ENCODE assay signal across 1 cellular context in genomic region chr4:145099653-145100052, GRCh38.
TF ChIP-seq lines count a peak whose summit lies in the region.

No MANE protein-coding gene starts in this region.

TF ChIP-seq in HepG2, 621 proteins besides CTCF, POLR2A, EP300 and RAD21 (continued from another document):
- TF ChIP-seq SAP130 (CRISPR knock-in tag; IDR thresholded peaks at IDR 0.05; ENCODE audit: low read depth) (peak; percentile 38; the same call in 1 of the 2 replicates), NFYB (CRISPR knock-in tag; IDR thresholded peaks at IDR 0.05) (no peak), TSC22D2 (CRISPR knock-in tag; IDR thresholded peaks at IDR 0.05; ENCODE audit: borderline replicate concordance) (no peak), DDIT3 (CRISPR knock-in tag; IDR thresholded peaks at IDR 0.05) (no peak)
TF ChIP-seq in HepG2: peak in this region for 4.
